Comparison of ENCODE assay signal across 8 cellular contexts in genomic region chr9:41272879-41273548, GRCh38.
DNase-seq lines count a peak whose midpoint lies in the region; ATAC-seq and TF ChIP-seq lines count a peak whose summit lies in the region.
"Not testable (repeated sequence)": the region's sequence is repeated elsewhere in the genome, so short reads cannot be mapped to it uniquely, and the experiment has no call there.

No MANE protein-coding gene starts in this region.

- H3K27me3 Mint-ChIP-seq in activated naive CD8-positive, alpha-beta T cell treated with anti-CD3 and anti-CD28 coated beads, Interleukin-2, amount 50 U/mL, for 24 hours; stimulated activated memory B cell treated with anti-CD40 and anti-IgM and Interleukin-4, amounts not matched to agents 10 μg/mL and 1 μg/mL and 100 μg/mL, for 72 hours: not testable (repeated sequence)

- H3K27ac Mint-ChIP-seq in activated naive CD8-positive, alpha-beta T cell treated with anti-CD3 and anti-CD28 coated beads, Interleukin-2, amount 50 U/mL, for 24 hours; stimulated activated memory B cell treated with anti-CD40 and anti-IgM and Interleukin-4, amounts not matched to agents 10 μg/mL and 1 μg/mL and 100 μg/mL, for 72 hours: not testable (repeated sequence)

- not testable (repeated sequence) for H3K9me2 ChIP-seq in SU-DHL-6 (replicated peaks; ENCODE audit: insufficient read depth, low read length); neural cell (ENCODE audit: insufficient read depth, low read length)

- not testable (repeated sequence) for H3K79me2 ChIP-seq in SU-DHL-6 (ENCODE audit: insufficient read depth, low read length); neural cell (replicated peaks; ENCODE audit: insufficient read depth, low read length)

- H3K4me3 ChIP-seq in SU-DHL-6 (ENCODE audit: insufficient read depth, low read length, poor library complexity, severe bottlenecking) (peak overlapping the region; percentile 55), neural cell (ENCODE audit: low read length) (peak overlapping the region; percentile 60)

- intact Hi-C loops in head of caudate nucleus (cut with DNase I) = not testable (repeated sequence)

- H3K9ac ChIP-seq in SU-DHL-6 (ENCODE audit: low read length) (peak overlapping the region; percentile 66), neural cell (ENCODE audit: low read length) (peak overlapping the region; percentile 16)

- H3K4me3 Mint-ChIP-seq in activated naive CD8-positive, alpha-beta T cell treated with anti-CD3 and anti-CD28 coated beads, Interleukin-2, amount 50 U/mL, for 24 hours = not testable (repeated sequence)
- peak overlapping the region; percentile 44 for H3K4me3 Mint-ChIP-seq in stimulated activated memory B cell treated with anti-CD40 and anti-IgM and Interleukin-4, amounts not matched to agents 10 μg/mL and 1 μg/mL and 100 μg/mL, for 72 hours

- H3K9me3 ChIP-seq in SU-DHL-6 (ENCODE audit: insufficient read depth, low read length); neural cell (ENCODE audit: low read length): not testable (repeated sequence)

- not testable (repeated sequence) for TF ChIP-seq RAD21 in neural cell (conservative IDR thresholded peaks at IDR 0.05)

- H3K27ac ChIP-seq in SU-DHL-6 (ENCODE audit: low read depth, low read length) = peak overlapping the region; percentile 84
- not testable (repeated sequence) for H3K27ac ChIP-seq in neural cell (ENCODE audit: low read length)

- not testable (repeated sequence) for H4K20me1 ChIP-seq in SU-DHL-6 (ENCODE audit: low read depth, low read length); neural cell (ENCODE audit: insufficient read depth)

- H2AFZ ChIP-seq in SU-DHL-6 (ENCODE audit: low read depth, low read length, severe bottlenecking) = peak overlapping the region; percentile 59
- H2AFZ ChIP-seq in neural cell (ENCODE audit: low read depth, low read length) = not testable (repeated sequence)

- H3K9me3 Mint-ChIP-seq in activated naive CD8-positive, alpha-beta T cell treated with anti-CD3 and anti-CD28 coated beads, Interleukin-2, amount 50 U/mL, for 24 hours; stimulated activated memory B cell treated with anti-CD40 and anti-IgM and Interleukin-4, amounts not matched to agents 10 μg/mL and 1 μg/mL and 100 μg/mL, for 72 hours: not testable (repeated sequence)

- H3K27me3 ChIP-seq in SU-DHL-6 (ENCODE audit: low read length) = not testable (repeated sequence)
- peaks cover 15% of the 10 kb centered on the region for H3K27me3 ChIP-seq in neural cell (ENCODE audit: insufficient read depth, low read depth, low read length)

- ATAC-seq in GM21447 (IDR thresholded peaks at IDR 0.05; ENCODE audit: unreplicated experiment) = peak; percentile 34
- ATAC-seq in HG03280 (IDR thresholded peaks at IDR 0.05; ENCODE audit: unreplicated experiment) = peak; percentile 33
- ATAC-seq in activated naive CD8-positive, alpha-beta T cell treated with anti-CD3 and anti-CD28 coated beads, Interleukin-2, amount 50 U/mL, for 24 hours; stimulated activated memory B cell treated with anti-CD40 and anti-IgM and Interleukin-4, amounts not matched to agents 10 μg/mL and 1 μg/mL and 100 μg/mL, for 72 hours: not testable (repeated sequence)

- DNase-seq in Daoy (ENCODE audit: low read depth) (peak; percentile 60), head of caudate nucleus (peak; percentile 5 to 75 (median 44))
- DNase-seq in activated naive CD8-positive, alpha-beta T cell treated with anti-CD3 and anti-CD28 coated beads, Interleukin-2, amount 50 U/mL, for 24 hours = peak; percentile 42

- peak overlapping the region; percentile 51 for H3K4me2 ChIP-seq in SU-DHL-6 (ENCODE audit: low read depth, low read length, poor library complexity, severe bottlenecking)
- not testable (repeated sequence) for H3K4me2 ChIP-seq in neural cell (ENCODE audit: low read length)

- not testable (repeated sequence) for H3K36me3 Mint-ChIP-seq in activated naive CD8-positive, alpha-beta T cell treated with anti-CD3 and anti-CD28 coated beads, Interleukin-2, amount 50 U/mL, for 24 hours (ENCODE audit: low read depth); stimulated activated memory B cell treated with anti-CD40 and anti-IgM and Interleukin-4, amounts not matched to agents 10 μg/mL and 1 μg/mL and 100 μg/mL, for 72 hours

- TF ChIP-seq CTCF in SU-DHL-6 (IDR thresholded peaks at IDR 0.05; ENCODE audit: insufficient read depth, low read length, poor library complexity, severe bottlenecking); neural cell (IDR thresholded peaks at IDR 0.05; ENCODE audit: poor library complexity, severe bottlenecking): not testable (repeated sequence)

- H3K4me1 Mint-ChIP-seq in activated naive CD8-positive, alpha-beta T cell treated with anti-CD3 and anti-CD28 coated beads, Interleukin-2, amount 50 U/mL, for 24 hours; stimulated activated memory B cell treated with anti-CD40 and anti-IgM and Interleukin-4, amounts not matched to agents 10 μg/mL and 1 μg/mL and 100 μg/mL, for 72 hours: not testable (repeated sequence)

- not testable (repeated sequence) for TF ChIP-seq EP300 in neural cell (conservative IDR thresholded peaks at IDR 0.05; ENCODE audit: poor library complexity, severe bottlenecking)

- not testable (repeated sequence) for H3F3A ChIP-seq in SU-DHL-6 (ENCODE audit: insufficient read depth); neural cell (ENCODE audit: insufficient read depth, low read length, poor library complexity, severe bottlenecking)

- not testable (repeated sequence) for H3K36me3 ChIP-seq in SU-DHL-6 (ENCODE audit: low read length); neural cell (ENCODE audit: insufficient read depth, low read length)
